Comparison of ENCODE assay signal across 31 cellular contexts in genomic region chr11:44314733-44315132, GRCh38. TPM values are rescaled to one million over a fixed set of nuclear protein-coding genes. Genes with fewer than 3 reads are reported as not detected.
"Had no signal": no experiment of that assay in that cellular context is flagged by ENCODE, and none has a peak within 500 bp of the region (broad histone marks: within the 10 kb centered on the region; RNA-seq: fewer than 3 reads in every experiment).

No MANE protein-coding gene starts in this region.

- H3K9ac ChIP-seq: neural progenitor cell, parathyroid adenoma had no signal

- DNase-seq: natural killer cell; occipital lobe; psoas muscle; right cardiac atrium; right lobe of liver; sigmoid colon; small intestine; stimulated activated CD4-positive, alpha-beta T cell treated with anti-CD3 and anti-CD28 coated beads, Interleukin-15, amount 100 ng/mL, for 24 hours; stimulated activated CD4-positive, alpha-beta T cell treated with anti-CD3 and anti-CD28 coated beads, Interleukin-2, amount 100 ng/mL, for 24 hours; stimulated activated CD4-positive, alpha-beta T cell treated with anti-CD3 and anti-CD28 coated beads, Interleukin-4, amount 100 ng/mL, for 1 hour; stimulated activated CD4-positive, alpha-beta T cell treated with anti-CD3 and anti-CD28 coated beads, Interleukin-4, amount 100 ng/mL, for 4 hours; stimulated activated CD8-positive, alpha-beta memory T cell treated with anti-CD3 and anti-CD28 coated beads, Interleukin-4, amount 100 ng/mL, for 48 hours; stimulated activated naive CD4-positive, alpha-beta T cell; stimulated activated naive CD8-positive, alpha-beta T cell treated with anti-CD3 and anti-CD28 coated beads, Interleukin-15, amount 100 ng/mL, for 72 hours; stimulated activated naive CD8-positive, alpha-beta T cell treated with anti-CD3 and anti-CD28 coated beads, Interleukin-15, Interleukin-2, amounts not matched to agents 100 U/mL and 50 U/mL, for 24 hours; substantia nigra; testis; transverse colon; uterus had no signal

- H2AFZ ChIP-seq: neural progenitor cell, parathyroid adenoma had no signal

- H3K36me3 ChIP-seq: neural progenitor cell, ovary, right lobe of liver, sigmoid colon, suprapubic skin, tibial artery, transverse colon, upper lobe of right lung, uterus had no signal

- H3K4me2 ChIP-seq: neural progenitor cell had no signal

- H3K27ac Mint-ChIP-seq: natural killer cell; progenitor cell of endocrine pancreas; stimulated activated memory B cell treated with anti-CD40 and anti-IgM and Interleukin-4, amounts not matched to agents 10 μg/mL and 1 μg/mL and 100 μg/mL, for 72 hours; stimulated activated naive CD8-positive, alpha-beta T cell treated with anti-CD3 and anti-CD28 coated beads, Interleukin-15, amount 100 ng/mL, for 72 hours; type B pancreatic cell had no signal

- FAIRE-seq: small intestine had no signal

- H3K36me3 Mint-ChIP-seq: natural killer cell; neural progenitor cell; stimulated activated memory B cell treated with anti-CD40 and anti-IgM and Interleukin-4, amounts not matched to agents 10 μg/mL and 1 μg/mL and 100 μg/mL, for 72 hours; type B pancreatic cell had no signal

- ATAC-seq: natural killer cell; psoas muscle; right cardiac atrium; right lobe of liver; stimulated activated memory B cell treated with anti-CD40 and anti-IgM and Interleukin-4, amounts not matched to agents 10 μg/mL and 1 μg/mL and 100 μg/mL, for 72 hours; stimulated activated naive CD8-positive, alpha-beta T cell treated with anti-CD3 and anti-CD28 coated beads, Interleukin-15, Interleukin-2, amounts not matched to agents 100 U/mL and 50 U/mL, for 24 hours; upper lobe of right lung had no signal

- H3K9me3 Mint-ChIP-seq: natural killer cell; nephron; neural progenitor cell; stimulated activated memory B cell treated with anti-CD40 and anti-IgM and Interleukin-4, amounts not matched to agents 10 μg/mL and 1 μg/mL and 100 μg/mL, for 72 hours; stimulated activated naive CD8-positive, alpha-beta T cell treated with anti-CD3 and anti-CD28 coated beads, Interleukin-15, amount 100 ng/mL, for 72 hours; type B pancreatic cell had no signal

- H3K4me1 ChIP-seq: parathyroid adenoma had no signal

- H3K4me3 Mint-ChIP-seq: natural killer cell; stimulated activated memory B cell treated with anti-CD40 and anti-IgM and Interleukin-4, amounts not matched to agents 10 μg/mL and 1 μg/mL and 100 μg/mL, for 72 hours; stimulated activated naive CD8-positive, alpha-beta T cell treated with anti-CD3 and anti-CD28 coated beads, Interleukin-15, amount 100 ng/mL, for 72 hours had no signal

- H3K79me2 ChIP-seq: parathyroid adenoma had no signal

- H3K4me3 ChIP-seq: neural progenitor cell, ovary, psoas muscle, right lobe of liver, sigmoid colon, suprapubic skin, testis, tibial artery, transverse colon, upper lobe of right lung, uterus had no signal

- H3K9me3 ChIP-seq: ovary, psoas muscle, right lobe of liver, suprapubic skin, testis, tibial artery, transverse colon, upper lobe of right lung, uterus had no signal

- H3K27me3 ChIP-seq: ovary, testis had no signal

- H3K27ac ChIP-seq: neural progenitor cell, ovary, parathyroid adenoma, psoas muscle, right lobe of liver, sigmoid colon, suprapubic skin, testis, tibial artery, transverse colon, upper lobe of right lung, uterus had no signal

RNA-seq across cellular contexts. Expression of gene ALX4, which starts 4.8 kb away (rescaled TPM):
- total RNA-seq: natural killer cell, progenitor cell of endocrine pancreas, renal cortical epithelial cell, right cardiac atrium, right lobe of liver, sigmoid colon, transverse colon, upper lobe of right lung had no signal
- polyA plus RNA-seq: neural cell, sigmoid colon, small intestine had no signal
